8 cellular contexts compared by ENCODE assay signal in the genomic region with DNA sequence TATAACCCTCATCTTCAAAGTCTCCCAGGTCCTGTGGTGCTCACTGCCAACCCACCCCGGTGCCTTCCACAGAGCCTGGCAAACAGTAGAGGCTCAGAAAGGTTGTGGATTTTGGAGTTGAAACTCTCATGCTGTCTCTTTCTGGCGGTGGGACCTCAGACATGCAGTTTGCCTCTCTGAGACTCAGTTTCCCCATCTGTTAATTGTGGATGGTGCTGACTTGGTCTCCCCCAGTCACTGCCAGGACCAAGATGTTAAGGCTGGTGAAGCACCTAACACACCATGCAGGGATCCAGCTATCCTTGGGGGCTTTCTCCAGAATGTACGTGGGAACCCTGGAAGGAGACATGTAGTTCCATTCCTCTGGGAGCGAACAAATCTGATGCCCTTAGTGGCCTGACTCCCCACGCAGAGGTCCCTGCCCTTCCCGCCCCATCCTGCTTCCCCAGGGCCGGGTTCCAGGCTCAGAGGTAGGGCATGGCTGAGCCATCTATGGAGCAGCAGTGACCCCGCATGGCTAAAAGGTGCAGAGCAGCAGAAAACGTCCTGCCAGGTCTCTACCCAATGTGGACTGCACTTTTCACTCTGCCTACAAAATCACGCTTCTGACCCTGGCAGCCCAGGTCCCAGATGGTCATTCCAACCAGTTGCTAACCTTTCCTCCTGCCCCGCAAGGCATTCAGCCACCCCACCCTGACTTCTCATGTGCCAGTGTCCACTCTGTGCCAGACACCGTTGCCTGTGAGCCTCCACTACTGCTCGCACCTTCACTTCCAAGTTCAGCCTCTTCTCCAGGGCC. TPM values are rescaled to one million over a fixed set of nuclear protein-coding genes. Genes with fewer than 3 reads are reported as not detected.
DNase-seq lines count a peak whose midpoint lies in the region; ATAC-seq and TF ChIP-seq lines count a peak whose summit lies in the region.

No MANE protein-coding gene starts in this region.

- TF ChIP-seq CTCF in Caco-2 (IDR thresholded peaks at IDR 0.05; ENCODE audit: insufficient read depth in 1 of 2, low read depth in 1 of 2, low read length in 1 of 2, severe bottlenecking in 1 of 2, unreplicated experiment in 1 of 2): peak; percentile 66 to 69
- peak; percentile 80 for TF ChIP-seq CTCF in psoas muscle (IDR thresholded peaks at IDR 0.05)

- CTCF ChIA-PET in Caco-2 (lab: Charles Lee): interaction anchor here (0.6 to 0.7 kb wide), 2 partner anchors 311 to 352 kb away, joined by 3 to 4 read pairs; no protein-coding TSS in a partner anchor
- CTCF ChIA-PET in activated naive CD4-positive, alpha-beta T cell treated with anti-CD3 and anti-CD28 coated beads for 36 hours (lab: Charles Lee): interaction anchor here (0.7 to 2.4 kb wide), 14 partner anchors 9 to 949 kb away, joined by 3 to 15 read pairs (median 4); a partner anchor contains a TSS

- BruUV-seq in Caco-2 (replicated peaks; lab: Mats Ljungman, UMichigan): no TSS peak

- H3K27ac Mint-ChIP-seq in Caco-2 (ENCODE audit: unreplicated experiment): no peak overlapping the region
- H3K27ac Mint-ChIP-seq in activated naive CD4-positive, alpha-beta T cell treated with anti-CD3 and anti-CD28 coated beads for 36 hours: no peak overlapping the region

- no peak overlapping the region for H3K4me3 Mint-ChIP-seq in Caco-2 (ENCODE audit: unreplicated experiment)
- no peak overlapping the region for H3K4me3 Mint-ChIP-seq in activated naive CD4-positive, alpha-beta T cell treated with anti-CD3 and anti-CD28 coated beads for 36 hours

- H3K4me3 ChIP-seq in Caco-2 (ENCODE audit: low read depth, low read length): no peak overlapping the region
- H3K4me3 ChIP-seq in psoas muscle: no peak overlapping the region

- no peak overlapping the region for H3K27ac ChIP-seq in psoas muscle

- no peaks in the 10 kb centered on the region for H3K36me3 Mint-ChIP-seq in Caco-2 (ENCODE audit: insufficient read depth, unreplicated experiment)
- no peaks in the 10 kb centered on the region for H3K36me3 Mint-ChIP-seq in activated naive CD4-positive, alpha-beta T cell treated with anti-CD3 and anti-CD28 coated beads for 36 hours (ENCODE audit: low read depth)

- no peaks in the 10 kb centered on the region for H3K9me3 ChIP-seq in Caco-2
- H3K9me3 ChIP-seq in psoas muscle: no peaks in the 10 kb centered on the region

- H3K27me3 ChIP-seq in Caco-2 (replicated peaks; ENCODE audit: control insufficient read depth, insufficient read depth, low read length) (no peaks in the 10 kb centered on the region), psoas muscle (ENCODE audit: insufficient read depth in 3 of 3, low read length in 2 of 3) (no peaks in the 10 kb centered on the region)

- 27 to 37% (median 28%) methylated on average over 12 to 13 of the region's 13 CpGs for WGBS in psoas muscle, 3 donors

- no peaks in the 10 kb centered on the region for H3K36me3 ChIP-seq in Caco-2 (ENCODE audit: control insufficient read depth, insufficient read depth, low read length)
- H3K36me3 ChIP-seq in psoas muscle (ENCODE audit: insufficient read depth in 1 of 2, low read depth in 1 of 2): no peaks in the 10 kb centered on the region

- POLR2A ChIA-PET in Caco-2 (lab: Charles Lee): no interaction called here

- no peaks in the 10 kb centered on the region for H3K4me1 ChIP-seq in Caco-2
- no peaks in the 10 kb centered on the region for H3K4me1 ChIP-seq in psoas muscle

- peak; percentile 66 for ATAC-seq in GM21447 (IDR thresholded peaks at IDR 0.05; ENCODE audit: unreplicated experiment)
- peak; percentile 85 to 95 (median 88) for ATAC-seq in psoas muscle
- no peak for ATAC-seq in HG02840 (IDR thresholded peaks at IDR 0.05; ENCODE audit: low FRiP score, unreplicated experiment)

- in situ Hi-C loops in SK-MEL-5 (cut with HindIII; ENCODE audit: low pct_unique_long_range_greater_than_20kb, low sequenced_read_pairs): no loop called here

- intact Hi-C loops in Caco-2 (cut with micrococcal nuclease; ENCODE audit: unreplicated experiment): loop anchor here (1.0 to 2.0 kb wide), 4 partner anchors 42 to 312 kb away; a partner anchor contains a TSS
- intact Hi-C loops in activated naive CD4-positive, alpha-beta T cell treated with anti-CD3 and anti-CD28 coated beads for 36 hours (cut with micrococcal nuclease): loop anchor here (1.0 kb wide), 4 partner anchors 42 to 740 kb away; no protein-coding TSS in a partner anchor
- intact Hi-C loops in head of caudate nucleus (cut with DNase I): no loop called here
- intact Hi-C loops in psoas muscle (cut with DNase I): loop anchor here (5.0 to 10.0 kb wide), 5 partner anchors 138 to 738 kb away; no protein-coding TSS in a partner anchor

- no peaks in the 10 kb centered on the region for H3K27me3 Mint-ChIP-seq in Caco-2 (ENCODE audit: insufficient read depth, unreplicated experiment)
- H3K27me3 Mint-ChIP-seq in activated naive CD4-positive, alpha-beta T cell treated with anti-CD3 and anti-CD28 coated beads for 36 hours (ENCODE audit: low read depth): no peaks in the 10 kb centered on the region

- DNase-seq in Caco-2 (peak; percentile 56 to 75), LoVo (ENCODE audit: low spot score) (peak; percentile 65), SK-MEL-5 (ENCODE audit: low read depth, low spot score) (peak; percentile 72), head of caudate nucleus (peak in 41 of 42 donors; percentile 62 to 89 (median 76)), psoas muscle (peak; percentile 44 to 71)
- DNase-seq in activated naive CD4-positive, alpha-beta T cell treated with anti-CD3 and anti-CD28 coated beads for 36 hours: peak; percentile 82

- H3K9me3 Mint-ChIP-seq in Caco-2 (ENCODE audit: unreplicated experiment): no peaks in the 10 kb centered on the region
- H3K9me3 Mint-ChIP-seq in activated naive CD4-positive, alpha-beta T cell treated with anti-CD3 and anti-CD28 coated beads for 36 hours: no peaks in the 10 kb centered on the region

- peaks cover 3% of the 10 kb centered on the region for H3K4me1 Mint-ChIP-seq in Caco-2 (ENCODE audit: low read depth, unreplicated experiment)
- H3K4me1 Mint-ChIP-seq in activated naive CD4-positive, alpha-beta T cell treated with anti-CD3 and anti-CD28 coated beads for 36 hours (ENCODE audit: low read depth): no peaks in the 10 kb centered on the region

RNA-seq across cellular contexts. Expression of a gene that starts 9.2 kb away (rescaled TPM):
- total RNA-seq in Caco-2 (2022) (8.8 and 9.9 TPM in 2 replicates), psoas muscle (under 1 TPM in 2 of 4 donors, not detected in 2; 0.13 TPM)
- total RNA-seq in SK-MEL-5 (2014; rRNA removed; shearing (Covaris generic)): not detected in 2 replicates
- polyA plus RNA-seq in SK-MEL-5 (2015; cell fraction: cytosol; rRNA removed): not detected in 2 replicates
- not detected in 2 replicates for polyA plus RNA-seq in SK-MEL-5 (2015; cell fraction: nucleus; rRNA removed)
- 1 to 10 TPM; 6.9 to 8.6 TPM for total RNA-seq in activated naive CD4-positive, alpha-beta T cell treated with anti-CD3 and anti-CD28 coated beads for 36 hours
- polyA plus RNA-seq in psoas muscle: under 1 TPM; 0.03 TPM

RNA-seq across cellular contexts. Expression of a gene that starts 46.0 kb away (rescaled TPM):
- total RNA-seq in Caco-2 (2022) (5.8 and 6.5 TPM in 2 replicates), psoas muscle (1 to 10 TPM; 2.4 to 3.7 (median 3.4) TPM)
- 7.1 and 7.3 TPM in 2 replicates for total RNA-seq in SK-MEL-5 (2014; rRNA removed; shearing (Covaris generic))
- polyA plus RNA-seq in SK-MEL-5 (2015; cell fraction: cytosol; rRNA removed): 6.3 and 7.6 TPM in 2 replicates
- 1.1 and 1.8 TPM in 2 replicates for polyA plus RNA-seq in SK-MEL-5 (2015; cell fraction: nucleus; rRNA removed)
- 1 to 10 TPM; 3.0 to 3.1 TPM for total RNA-seq in activated naive CD4-positive, alpha-beta T cell treated with anti-CD3 and anti-CD28 coated beads for 36 hours
- 1 to 10 TPM; 3.3 to 5.6 (median 5.3) TPM for polyA plus RNA-seq in psoas muscle
